ENCODE assay signal across 28 cellular contexts in genomic region chr16:5603836-5604235, GRCh38.
"Had no signal": no experiment of that assay in that cellular context is flagged by ENCODE, and none has a peak within 500 bp of the region (broad histone marks: within the 10 kb centered on the region; RNA-seq: fewer than 3 reads in every experiment).

No MANE protein-coding gene starts in this region.

- H3K4me3 ChIP-seq: colonic mucosa, esophagus squamous epithelium, gastrocnemius medialis, heart right ventricle, left ventricle myocardium inferior, lower lobe of right lung had no signal

- DNase-seq: colonic mucosa; cortex of kidney; effector CD8-positive, alpha-beta T cell; effector memory CD8-positive, alpha-beta T cell; endodermal cell; erythroblast; esophagus squamous epithelium; foreskin fibroblast; foreskin melanocyte; gastrocnemius medialis; glutamatergic neuron; head of caudate nucleus; heart right ventricle; hippocampal formation; immature natural killer cell; islet precursor cell; kidney; kidney glomerular epithelial cell; left colon; left ventricle myocardium inferior; lower lobe of right lung; mesenchymal stem cell; midbrain; naive thymus-derived CD4-positive, alpha-beta T cell had no signal

- H3K27me3 ChIP-seq: colonic mucosa, esophagus squamous epithelium, gastrocnemius medialis had no signal

- H3K27ac ChIP-seq: colonic mucosa, epithelial cell of prostate, esophagus squamous epithelium, gastrocnemius medialis, heart right ventricle, left ventricle myocardium inferior, lower lobe of right lung had no signal

- H3K36me3 ChIP-seq: colonic mucosa, esophagus squamous epithelium, gastrocnemius medialis, heart right ventricle, left ventricle myocardium inferior, lower lobe of right lung had no signal

- ATAC-seq: effector memory CD8-positive, alpha-beta T cell; esophagus mucosa; gastrocnemius medialis; heart right ventricle; left lobe of liver; lower lobe of right lung; naive thymus-derived CD4-positive, alpha-beta T cell had no signal

- H3K9me3 ChIP-seq: colonic mucosa, esophagus squamous epithelium, gastrocnemius medialis, heart right ventricle, left ventricle myocardium inferior, lower lobe of right lung had no signal

- H3K4me1 ChIP-seq: colonic mucosa, esophagus squamous epithelium, gastrocnemius medialis, heart right ventricle, left ventricle myocardium inferior, lower lobe of right lung had no signal

- FAIRE-seq: endometrium, kidney had no signal
